9 cellular contexts compared by ENCODE assay signal in genomic region chr15:42735382-42736165, GRCh38. TPM values are rescaled to one million over a fixed set of nuclear protein-coding genes. Genes with fewer than 3 reads are reported as not detected.
DNase-seq lines count a peak whose midpoint lies in the region; ATAC-seq and TF ChIP-seq lines count a peak whose summit lies in the region.
"Had no signal": no experiment of that assay in that cellular context is flagged by ENCODE, and none has a peak within 500 bp of the region (broad histone marks: within the 10 kb centered on the region; RNA-seq: fewer than 3 reads in every experiment).

No MANE protein-coding gene starts in this region.

- in situ Hi-C loops in GM13977 (cut with MboI; ENCODE audit: low pct_unique_long_range_greater_than_20kb, low sequenced_read_pairs, unreplicated experiment): no loop called here
- in situ Hi-C loops in gastrocnemius medialis (cut with MboI; ENCODE audit: low sequenced_read_pairs in 4 of 4): no loop called here

- H3K4me1 ChIP-seq in gastroesophageal sphincter (peaks cover 0 to 42% (median 11%) of the 10 kb centered on the region in 3 donors), gastrocnemius medialis (peaks cover 11 to 15% of the 10 kb centered on the region in 2 donors)

- 97% methylated on average over 5 of the region's 19 CpGs; no CpG with 5 or more reads in 1 of the 2 donors for WGBS in gastroesophageal sphincter (ENCODE audit: low coverage in 1 of 2), 2 donors
- 83 to 85% methylated on average over 19 of the region's 19 CpGs for WGBS in lower leg skin, 2 donors

- intact Hi-C loops in gastrocnemius medialis (cut with DNase I; ENCODE audit: low total_unique reads): loop anchor here (2.0 kb wide), 1 partner anchor 185 kb away; the partner anchor contains the start of gene TTBK2
- intact Hi-C loops in lower leg skin (cut with DNase I; ENCODE audit: low total_unique reads): loop anchor here (10.0 kb wide), 1 partner anchor 189 kb away; the partner anchor contains the start of gene TTBK2

- DNase-seq in GM13977 (ENCODE audit: low spot score) (peak; percentile 32), T-helper 17 cell (no peak), gastrocnemius medialis (no peak), lower leg skin (ENCODE audit: low spot score in 2 of 2) (no peak), GDM1 (lab: John Stamatoyannopoulos, UW) (no peak), retina (no peak)
- DNase-seq: GOT3 had no signal

- TF ChIP-seq CTCF in GM13977 (IDR thresholded peaks at IDR 0.05; ENCODE audit: extremely low read depth, insufficient read depth, missing control alignments): no peak
- no peak for TF ChIP-seq CTCF in gastroesophageal sphincter (IDR thresholded peaks at IDR 0.05)
- no peak for TF ChIP-seq CTCF in gastrocnemius medialis (IDR thresholded peaks at IDR 0.05 in 4 of 5, conservative IDR thresholded peaks at IDR 0.05 in 1 of 5)
- TF ChIP-seq CTCF in lower leg skin (IDR thresholded peaks at IDR 0.05): no peak

- H3K36me3 ChIP-seq in gastroesophageal sphincter: peaks cover 0 to 50% of the 10 kb centered on the region in 2 donors
- peaks cover 0 to 48% of the 10 kb centered on the region in 2 donors for H3K36me3 ChIP-seq in gastrocnemius medialis

- H3K4me3 ChIP-seq in gastroesophageal sphincter (peak overlapping the region; percentile 79 to 97), gastrocnemius medialis (peak overlapping the region; percentile 61 to 90 (median 72)), lower leg skin (ENCODE audit: low read depth, poor library complexity, severe bottlenecking) (no peak overlapping the region)

- no peak for TF ChIP-seq POLR2A in gastroesophageal sphincter (IDR thresholded peaks at IDR 0.05)
- no peak for TF ChIP-seq POLR2A in gastrocnemius medialis (IDR thresholded peaks at IDR 0.05)
- TF ChIP-seq POLR2A in lower leg skin (IDR thresholded peaks at IDR 0.05): no peak

- ATAC-seq in T-helper 17 cell (no peak), gastroesophageal sphincter (no peak), gastrocnemius medialis (no peak), GM21390 (IDR thresholded peaks at IDR 0.05; ENCODE audit: unreplicated experiment) (no peak)

- TF ChIP-seq EP300 in gastroesophageal sphincter (IDR thresholded peaks at IDR 0.05): no peak

- H3K4me1 Mint-ChIP-seq in T-helper 17 cell: peaks cover 8% of the 10 kb centered on the region

- H3K36me3 Mint-ChIP-seq in T-helper 17 cell (ENCODE audit: low read depth): no peaks in the 10 kb centered on the region

- peak overlapping the region; percentile 45 for H3K27ac Mint-ChIP-seq in T-helper 17 cell

- H3K9me3 ChIP-seq in T-helper 17 cell (ENCODE audit: control insufficient read depth, low read length, poor library complexity, severe bottlenecking) (no peaks in the 10 kb centered on the region), gastroesophageal sphincter (no peaks in the 10 kb centered on the region), gastrocnemius medialis (no peaks in the 10 kb centered on the region)

- H3K27me3 ChIP-seq in gastroesophageal sphincter (no peaks in the 10 kb centered on the region), gastrocnemius medialis (no peaks in the 10 kb centered on the region)

- peak overlapping the region; percentile 84 for H3K4me3 Mint-ChIP-seq in T-helper 17 cell

- H3K27me3 Mint-ChIP-seq in T-helper 17 cell: no peaks in the 10 kb centered on the region

- H3K27ac ChIP-seq in gastroesophageal sphincter (peak overlapping the region in 3 of 4 donors; percentile 89 to 96 (median 93)), gastrocnemius medialis (no peak overlapping the region)

RNA-seq across cellular contexts. Expression of gene CDAN1, which starts 1.4 kb away (rescaled TPM):
- total RNA-seq in T-helper 17 cell (10 to 100 TPM; 18.2 to 19.4 TPM), gastroesophageal sphincter (10 to 100 TPM in 3 of 4 donors, 1 to 10 TPM in 1; 6.5 to 15.7 (median 12.1) TPM), gastrocnemius medialis (1 to 10 TPM; 4.2 to 5.9 (median 5.1) TPM), lower leg skin (10 to 100 TPM; 10.5 to 16.0 (median 14.0) TPM)

Comparison
In these comparisons a context has a peak if more than half of its experiments do, and no peak if none do; other contexts are left out.
1. H3K27ac ChIP-seq: peak in gastroesophageal sphincter (3 of 4); none in gastrocnemius medialis (0 of 4).